In the genomic region with DNA sequence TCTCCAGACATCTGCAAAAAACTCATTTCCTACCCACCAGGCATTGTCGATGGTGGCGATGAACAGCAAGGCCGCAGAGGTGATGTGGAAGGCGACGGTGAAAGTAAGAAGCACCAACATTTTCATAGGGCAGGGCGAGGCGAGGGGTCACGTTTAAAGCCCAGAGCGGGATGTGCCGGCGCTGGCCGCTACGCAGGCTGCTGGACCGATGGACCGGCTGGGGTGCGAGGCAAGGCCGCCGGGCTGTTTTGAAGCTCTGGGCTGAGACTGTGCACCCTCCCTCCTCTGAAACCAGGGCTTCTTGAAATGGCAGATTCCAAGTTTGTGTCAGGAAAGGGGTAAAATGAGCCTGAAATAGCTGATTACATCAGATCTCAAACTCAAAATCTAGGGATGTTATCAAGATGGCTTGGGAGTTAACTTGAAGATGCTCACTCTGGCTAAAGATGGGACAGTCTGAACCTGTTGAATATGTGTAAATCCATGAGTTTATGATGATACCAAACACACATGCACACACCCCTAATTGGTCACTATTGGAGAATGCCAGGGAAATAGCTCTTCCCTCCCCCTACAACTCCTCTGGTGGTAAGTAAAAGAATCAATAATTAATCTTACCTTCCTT, we compare ENCODE assay signal across 2 cellular contexts.
TF ChIP-seq lines count a peak whose summit lies in the region.

No MANE protein-coding gene starts in this region.

TF ChIP-seq in A549, 52 proteins besides CTCF, POLR2A, EP300 and RAD21:
- 0 out of 2 replicates have a peak, but pooled peaks have one; percentile 9 for TF ChIP-seq HEYL (CRISPR knock-in tag; IDR thresholded peaks at IDR 0.05)
- TF ChIP-seq EHF (CRISPR knock-in tag; IDR thresholded peaks at IDR 0.05): no peak
- no peak for TF ChIP-seq TP53 (CRISPR knock-in tag; IDR thresholded peaks at IDR 0.05)
- TF ChIP-seq ZSCAN20 (CRISPR knock-in tag; IDR thresholded peaks at IDR 0.05): no peak
- TF ChIP-seq RARB (CRISPR knock-in tag; IDR thresholded peaks at IDR 0.05): no peak
- TF ChIP-seq POLR2AphosphoS2 (conservative IDR thresholded peaks at IDR 0.05; ENCODE audit: low read length): peak; percentile 70; the same call in 1 of the 2 replicates

TF ChIP-seq in K562, 482 proteins besides CTCF, POLR2A, EP300 and RAD21:
- TF ChIP-seq ZBTB33 (CRISPR knock-in tag; IDR thresholded peaks at IDR 0.05) (peak; percentile 66), MEF2A (IDR thresholded peaks at IDR 0.05; ENCODE audit: control insufficient read depth, low read depth, low read length) (peak; percentile 24; the same call in 1 of the 2 replicates), PRDM10 (IDR thresholded peaks at IDR 0.05; ENCODE audit: partially characterized antibody) (peak; percentile 92), POLR2G (IDR thresholded peaks at IDR 0.05; ENCODE audit: low read depth, low read length) (peak; percentile 66)
- TF ChIP-seq, protein P1, sequence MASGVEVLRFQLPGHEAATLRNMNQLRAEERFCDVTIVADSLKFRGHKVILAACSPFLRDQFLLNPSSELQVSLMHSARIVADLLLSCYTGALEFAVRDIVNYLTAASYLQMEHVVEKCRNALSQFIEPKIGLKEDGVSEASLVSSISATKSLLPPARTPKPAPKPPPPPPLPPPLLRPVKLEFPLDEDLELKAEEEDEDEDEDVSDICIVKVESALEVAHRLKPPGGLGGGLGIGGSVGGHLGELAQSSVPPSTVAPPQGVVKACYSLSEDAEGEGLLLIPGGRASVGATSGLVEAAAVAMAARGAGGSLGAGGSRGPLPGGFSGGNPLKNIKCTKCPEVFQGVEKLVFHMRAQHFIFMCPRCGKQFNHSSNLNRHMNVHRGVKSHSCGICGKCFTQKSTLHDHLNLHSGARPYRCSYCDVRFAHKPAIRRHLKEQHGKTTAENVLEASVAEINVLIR (CRISPR knock-in tag; IDR thresholded peaks at IDR 0.05): no peak
- TF ChIP-seq, protein P2, sequence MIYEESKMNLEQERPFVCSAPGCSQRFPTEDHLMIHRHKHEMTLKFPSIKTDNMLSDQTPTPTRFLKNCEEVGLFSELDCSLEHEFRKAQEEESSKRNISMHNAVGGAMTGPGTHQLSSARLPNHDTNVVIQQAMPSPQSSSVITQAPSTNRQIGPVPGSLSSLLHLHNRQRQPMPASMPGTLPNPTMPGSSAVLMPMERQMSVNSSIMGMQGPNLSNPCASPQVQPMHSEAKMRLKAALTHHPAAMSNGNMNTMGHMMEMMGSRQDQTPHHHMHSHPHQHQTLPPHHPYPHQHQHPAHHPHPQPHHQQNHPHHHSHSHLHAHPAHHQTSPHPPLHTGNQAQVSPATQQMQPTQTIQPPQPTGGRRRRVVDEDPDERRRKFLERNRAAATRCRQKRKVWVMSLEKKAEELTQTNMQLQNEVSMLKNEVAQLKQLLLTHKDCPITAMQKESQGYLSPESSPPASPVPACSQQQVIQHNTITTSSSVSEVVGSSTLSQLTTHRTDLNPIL (CRISPR knock-in tag; IDR thresholded peaks at IDR 0.05): no peak
TF ChIP-seq in K562: peak in this region for 4.
